ENCODE assay signal across 1 cellular context in genomic region chr2:69934614-69934908, GRCh38.
TF ChIP-seq lines count a peak whose summit lies in the region.

No MANE protein-coding gene starts in this region.

TF ChIP-seq in IMR-90, 13 proteins besides CTCF, POLR2A, EP300 and RAD21:
- TF ChIP-seq CEBPB (IDR thresholded peaks at IDR 0.05; ENCODE audit: low read depth, low read length) (no peak), MAFK (IDR thresholded peaks at IDR 0.05; ENCODE audit: low read depth, low read length) (no peak), RCOR1 (IDR thresholded peaks at IDR 0.05; ENCODE audit: insufficient replicate concordance, low read length) (no peak), CHD1 (IDR thresholded peaks at IDR 0.05; ENCODE audit: low read depth, low read length) (no peak), NFE2L2 (IDR thresholded peaks at IDR 0.05; ENCODE audit: low read depth, low read length) (no peak), MAZ (IDR thresholded peaks at IDR 0.05; ENCODE audit: borderline replicate concordance, low read depth, low read length) (no peak), FOS (IDR thresholded peaks at IDR 0.05; ENCODE audit: low read depth, low read length) (no peak), BHLHE40 (IDR thresholded peaks at IDR 0.05; ENCODE audit: low read depth, low read length) (no peak), MXI1 (IDR thresholded peaks at IDR 0.05; ENCODE audit: borderline replicate concordance, low read depth, low read length) (no peak), SMC3 (IDR thresholded peaks at IDR 0.05; ENCODE audit: low read depth, low read length) (no peak), RFX5 (IDR thresholded peaks at IDR 0.05; ENCODE audit: low read depth, low read length) (no peak)
- TF ChIP-seq, protein P1, sequence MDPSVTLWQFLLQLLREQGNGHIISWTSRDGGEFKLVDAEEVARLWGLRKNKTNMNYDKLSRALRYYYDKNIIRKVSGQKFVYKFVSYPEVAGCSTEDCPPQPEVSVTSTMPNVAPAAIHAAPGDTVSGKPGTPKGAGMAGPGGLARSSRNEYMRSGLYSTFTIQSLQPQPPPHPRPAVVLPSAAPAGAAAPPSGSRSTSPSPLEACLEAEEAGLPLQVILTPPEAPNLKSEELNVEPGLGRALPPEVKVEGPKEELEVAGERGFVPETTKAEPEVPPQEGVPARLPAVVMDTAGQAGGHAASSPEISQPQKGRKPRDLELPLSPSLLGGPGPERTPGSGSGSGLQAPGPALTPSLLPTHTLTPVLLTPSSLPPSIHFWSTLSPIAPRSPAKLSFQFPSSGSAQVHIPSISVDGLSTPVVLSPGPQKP (IDR thresholded peaks at IDR 0.05; ENCODE audit: borderline replicate concordance, low read depth, low read length): no peak
- TF ChIP-seq, protein P2, sequence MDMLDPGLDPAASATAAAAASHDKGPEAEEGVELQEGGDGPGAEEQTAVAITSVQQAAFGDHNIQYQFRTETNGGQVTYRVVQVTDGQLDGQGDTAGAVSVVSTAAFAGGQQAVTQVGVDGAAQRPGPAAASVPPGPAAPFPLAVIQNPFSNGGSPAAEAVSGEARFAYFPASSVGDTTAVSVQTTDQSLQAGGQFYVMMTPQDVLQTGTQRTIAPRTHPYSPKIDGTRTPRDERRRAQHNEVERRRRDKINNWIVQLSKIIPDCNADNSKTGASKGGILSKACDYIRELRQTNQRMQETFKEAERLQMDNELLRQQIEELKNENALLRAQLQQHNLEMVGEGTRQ (IDR thresholded peaks at IDR 0.05; ENCODE audit: low read depth, low read length): no peak
